Comparison of ENCODE assay signal across 15 cellular contexts in the genomic region with DNA sequence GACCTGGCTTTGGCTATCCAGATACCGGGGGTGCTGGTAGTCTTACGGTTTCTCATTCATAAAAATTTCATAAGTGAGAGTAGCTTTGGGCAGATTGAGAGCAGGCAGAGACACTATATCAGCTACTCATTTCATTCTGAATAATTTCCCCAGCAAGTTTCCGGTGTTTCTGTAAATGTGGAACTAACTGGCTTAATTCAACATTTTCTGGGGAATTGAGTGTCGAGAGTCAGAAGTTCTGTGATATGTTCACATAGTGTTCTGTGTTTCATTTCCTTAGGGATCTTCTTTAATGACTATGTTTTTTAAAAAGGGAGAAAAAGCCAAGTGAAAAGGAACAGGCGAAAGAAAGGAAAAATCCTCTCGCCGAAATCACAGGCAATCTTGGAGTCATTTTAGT. TPM values are rescaled to one million over a fixed set of nuclear protein-coding genes. Genes with fewer than 3 reads are reported as not detected.
DNase-seq lines count a peak whose midpoint lies in the region; ATAC-seq and TF ChIP-seq lines count a peak whose summit lies in the region.
"Had no signal": no experiment of that assay in that cellular context is flagged by ENCODE, and none has a peak within 500 bp of the region (broad histone marks: within the 10 kb centered on the region; RNA-seq: fewer than 3 reads in every experiment).

No MANE protein-coding gene starts in this region.

- H3K27me3 Mint-ChIP-seq in HFFc6 (ENCODE audit: insufficient read depth) = peaks cover 37% of the 10 kb centered on the region
- peaks cover 26% of the 10 kb centered on the region for H3K27me3 Mint-ChIP-seq in dendritic cell treated with granulocyte-macrophage colony-stimulating factor and Interleukin-4, amounts not matched to agents 40 ng/mL and 50 ng/mL, for 4 days
- peaks cover 16% of the 10 kb centered on the region for H3K27me3 Mint-ChIP-seq in neural progenitor cell (ENCODE audit: insufficient read depth, low read depth)

- H3K4me1 Mint-ChIP-seq in HFFc6 (ENCODE audit: low read depth) = peaks cover 10% of the 10 kb centered on the region
- peaks cover 72% of the 10 kb centered on the region for H3K4me1 Mint-ChIP-seq in dendritic cell treated with granulocyte-macrophage colony-stimulating factor and Interleukin-4, amounts not matched to agents 40 ng/mL and 50 ng/mL, for 4 days (ENCODE audit: low read depth)
- H3K4me1 Mint-ChIP-seq in neural progenitor cell = peaks cover 42% of the 10 kb centered on the region

- H3K4me1 ChIP-seq in BLaER1 treated with 17β-estradiol and CSF1 and Interleukin-3, amounts not matched to agents 10 nM and 100 nM = peaks cover 68 to 88% (median 77%) of the 10 kb centered on the region in 10 experiments
- H3K4me1 ChIP-seq in neural progenitor cell (peaks cover 36% of the 10 kb centered on the region), left lung (peaks cover 0 to 50% of the 10 kb centered on the region in 2 donors), ovary (ENCODE audit: insufficient read depth) (peaks cover 6% of the 10 kb centered on the region)

- no peaks in the 10 kb centered on the region for H3K36me3 ChIP-seq in BLaER1 treated with 17β-estradiol and CSF1 and Interleukin-3, amounts not matched to agents 10 nM and 100 nM
- no peaks in the 10 kb centered on the region for H3K36me3 ChIP-seq in neural progenitor cell
- no peaks in the 10 kb centered on the region for H3K36me3 ChIP-seq in brain microvascular endothelial cell (replicated peaks)
- H3K36me3 ChIP-seq in left lung = no peaks in the 10 kb centered on the region
- no peaks in the 10 kb centered on the region for H3K36me3 ChIP-seq in ovary

- H3F3A ChIP-seq in neural progenitor cell (ENCODE audit: low read depth) = peaks cover 38% of the 10 kb centered on the region

- no peaks in the 10 kb centered on the region for H3K27me3 ChIP-seq in BLaER1 treated with 17β-estradiol and CSF1 and Interleukin-3, amounts not matched to agents 10 nM and 100 nM
- H3K27me3 ChIP-seq in neural progenitor cell (no peaks in the 10 kb centered on the region), brain microvascular endothelial cell (replicated peaks) (peaks cover 17% of the 10 kb centered on the region), left lung (peaks cover 0 to 22% of the 10 kb centered on the region in 2 donors), ovary (no peaks in the 10 kb centered on the region)

- H4K20me1 ChIP-seq in BLaER1 treated with 17β-estradiol and CSF1 and Interleukin-3, amounts not matched to agents 10 nM and 100 nM = no peaks in the 10 kb centered on the region
- H4K20me1 ChIP-seq in neural progenitor cell (ENCODE audit: low read depth) = no peaks in the 10 kb centered on the region

- no peaks in the 10 kb centered on the region for H3K79me2 ChIP-seq in neural progenitor cell (ENCODE audit: low read depth)

- DNase-seq in HFFc6 (no peak), neural progenitor cell (ENCODE audit: low spot score) (no peak), brain microvascular endothelial cell (no peak), left lung (no peak), ovary (no peak)
- DNase-seq: ACHN; CD8-positive, alpha-beta memory T cell; KG1; NCI-H1105 treated with DMSO at 0.1 percent for 48 hours; NCI-H187; NCI-H446 had no signal

- peak overlapping the region; percentile 67 to 87 (median 76) for H3K27ac ChIP-seq in BLaER1 treated with 17β-estradiol and CSF1 and Interleukin-3, amounts not matched to agents 10 nM and 100 nM
- H3K27ac ChIP-seq in neural progenitor cell (no peak overlapping the region), brain microvascular endothelial cell (no peak overlapping the region), left lung (peak overlapping the region in 1 of 2 donors; percentile 33), ovary (no peak overlapping the region)

- H3K9ac ChIP-seq in BLaER1 treated with 17β-estradiol and CSF1 and Interleukin-3, amounts not matched to agents 10 nM and 100 nM = peak overlapping the region in 10 of 11 experiments; percentile 65 to 81 (median 78); a peak in 15 of 22 replicates
- H3K9ac ChIP-seq in neural progenitor cell = no peak overlapping the region

- peak overlapping the region; percentile 88 to 98 (median 95) for H3K4me2 ChIP-seq in BLaER1 treated with 17β-estradiol and CSF1 and Interleukin-3, amounts not matched to agents 10 nM and 100 nM
- H3K4me2 ChIP-seq in neural progenitor cell = peak overlapping the region; percentile 70
- H3K4me2 ChIP-seq: GM23338 had no signal

- intact Hi-C loops in dendritic cell treated with granulocyte-macrophage colony-stimulating factor and Interleukin-4, amounts not matched to agents 40 ng/mL and 50 ng/mL, for 4 days (cut with micrococcal nuclease) = loop anchor here (1.0 to 5.0 kb wide), 2 partner anchors 26 to 37 kb away; a partner anchor contains a TSS
- intact Hi-C loops in left lung (cut with DNase I) (no loop called here), ovary (cut with DNase I) (no loop called here)

- peaks cover 22 to 27% (median 24%) of the 10 kb centered on the region in 11 experiments for H3K9me3 ChIP-seq in BLaER1 treated with 17β-estradiol and CSF1 and Interleukin-3, amounts not matched to agents 10 nM and 100 nM (replicated peaks in 1 of 11)
- no peaks in the 10 kb centered on the region for H3K9me3 ChIP-seq in neural progenitor cell (ENCODE audit: low read depth)
- no peaks in the 10 kb centered on the region for H3K9me3 ChIP-seq in left lung
- no peaks in the 10 kb centered on the region for H3K9me3 ChIP-seq in ovary

- TF ChIP-seq EP300 in ovary (IDR thresholded peaks at IDR 0.05) = no peak

- H3K4me3 Mint-ChIP-seq in HFFc6 = peak overlapping the region; percentile 43; the same call in 1 of the 2 replicates
- peak overlapping the region; percentile 37 for H3K4me3 Mint-ChIP-seq in dendritic cell treated with granulocyte-macrophage colony-stimulating factor and Interleukin-4, amounts not matched to agents 40 ng/mL and 50 ng/mL, for 4 days
- H3K4me3 Mint-ChIP-seq in neural progenitor cell = no peak overlapping the region
- H3K4me3 Mint-ChIP-seq: GM23338 had no signal

- H3K27ac Mint-ChIP-seq in HFFc6 (no peak overlapping the region), neural progenitor cell (peak overlapping the region; percentile 94)
- H3K27ac Mint-ChIP-seq in dendritic cell treated with granulocyte-macrophage colony-stimulating factor and Interleukin-4, amounts not matched to agents 40 ng/mL and 50 ng/mL, for 4 days = peak overlapping the region; percentile 81
- H3K27ac Mint-ChIP-seq: CD8-positive, alpha-beta memory T cell; GM23338 had no signal

- peak overlapping the region in 8 of 10 experiments; percentile 52 to 65 (median 59); a peak in 9 of 20 replicates for H3K4me3 ChIP-seq in BLaER1 treated with 17β-estradiol and CSF1 and Interleukin-3, amounts not matched to agents 10 nM and 100 nM
- H3K4me3 ChIP-seq in neural progenitor cell (no peak overlapping the region), brain microvascular endothelial cell (ENCODE audit: low read depth, low read length) (no peak overlapping the region), left lung (no peak overlapping the region), ovary (no peak overlapping the region)
- H3K4me3 ChIP-seq: GM23338 had no signal

- in situ Hi-C loops in brain microvascular endothelial cell (cut with HindIII; ENCODE audit: low pct_ligation_motif_present, low sequenced_read_pairs) = no loop called here

- WGBS in ovary, 3 donors = 90 to 92% (median 90%) methylated on average over 7 of the region's 7 CpGs

- peak overlapping the region; percentile 16 for H2AFZ ChIP-seq in neural progenitor cell (replicated peaks)
- H2AFZ ChIP-seq: GM23338 had no signal

- H3K36me3 Mint-ChIP-seq in HFFc6 (ENCODE audit: low read depth) (no peaks in the 10 kb centered on the region), neural progenitor cell (peaks cover 5% of the 10 kb centered on the region)
- no peaks in the 10 kb centered on the region for H3K36me3 Mint-ChIP-seq in dendritic cell treated with granulocyte-macrophage colony-stimulating factor and Interleukin-4, amounts not matched to agents 40 ng/mL and 50 ng/mL, for 4 days (ENCODE audit: low read depth)

- H3K9me3 Mint-ChIP-seq in HFFc6 = peaks cover 1% of the 10 kb centered on the region
- peaks cover 3% of the 10 kb centered on the region for H3K9me3 Mint-ChIP-seq in dendritic cell treated with granulocyte-macrophage colony-stimulating factor and Interleukin-4, amounts not matched to agents 40 ng/mL and 50 ng/mL, for 4 days
- peaks cover 16% of the 10 kb centered on the region for H3K9me3 Mint-ChIP-seq in neural progenitor cell

- no peak for TF ChIP-seq CTCF in HFFc6 (IDR thresholded peaks at IDR 0.05)
- TF ChIP-seq CTCF in neural progenitor cell (IDR thresholded peaks at IDR 0.05) = no peak
- TF ChIP-seq CTCF in brain microvascular endothelial cell (IDR thresholded peaks at IDR 0.05; ENCODE audit: low read depth, low read length, missing control alignments) = no peak
- no peak for TF ChIP-seq CTCF in left lung (IDR thresholded peaks at IDR 0.05)
- no peak for TF ChIP-seq CTCF in ovary (IDR thresholded peaks at IDR 0.05)

- TF ChIP-seq POLR2A in ovary (IDR thresholded peaks at IDR 0.05) = no peak

- no peak for ATAC-seq in HG02798 (IDR thresholded peaks at IDR 0.05; ENCODE audit: poor library complexity, unreplicated experiment)
- no peak for ATAC-seq in left lung

RNA-seq across cellular contexts. Expression of a gene that starts 38.1 kb away (rescaled TPM):
- 10 to 100 TPM in 3 of 6 experiments, 1 to 10 TPM in 3; 7.4 to 13.0 (median 9.5) TPM for total RNA-seq in HFFc6 (2021; fragmentation: NEBNext Ultra II Directional; extraction: Animal tissue kit (Norgen Biotek cat#: 25700))
- total RNA-seq in neural progenitor cell (ENCODE audit: low replicate concordance) (36.0 and 40.8 TPM in 2 replicates), left lung (10 to 100 TPM; 31.8 to 36.8 TPM), ovary (10 to 100 TPM; 38.0 to 74.0 (median 46.6) TPM)
- polyA plus RNA-seq in ovary = 1 to 10 TPM; 7.0 to 8.2 TPM

Comparison
In these comparisons a context has a peak if more than half of its experiments do, and no peak if none do; other contexts are left out.
1. H3K27ac ChIP-seq: peak in BLaER1 treated with 17β-estradiol and CSF1 and Interleukin-3, amounts not matched to agents 10 nM and 100 nM (11 of 11); none in neural progenitor cell (single experiment), brain microvascular endothelial cell (single experiment) and ovary (0 of 2).
2. H3K4me3 ChIP-seq: peak in BLaER1 treated with 17β-estradiol and CSF1 and Interleukin-3, amounts not matched to agents 10 nM and 100 nM (8 of 10); none in neural progenitor cell (single experiment), brain microvascular endothelial cell (single experiment), left lung (0 of 2) and ovary (single experiment).